In the genomic region with DNA sequence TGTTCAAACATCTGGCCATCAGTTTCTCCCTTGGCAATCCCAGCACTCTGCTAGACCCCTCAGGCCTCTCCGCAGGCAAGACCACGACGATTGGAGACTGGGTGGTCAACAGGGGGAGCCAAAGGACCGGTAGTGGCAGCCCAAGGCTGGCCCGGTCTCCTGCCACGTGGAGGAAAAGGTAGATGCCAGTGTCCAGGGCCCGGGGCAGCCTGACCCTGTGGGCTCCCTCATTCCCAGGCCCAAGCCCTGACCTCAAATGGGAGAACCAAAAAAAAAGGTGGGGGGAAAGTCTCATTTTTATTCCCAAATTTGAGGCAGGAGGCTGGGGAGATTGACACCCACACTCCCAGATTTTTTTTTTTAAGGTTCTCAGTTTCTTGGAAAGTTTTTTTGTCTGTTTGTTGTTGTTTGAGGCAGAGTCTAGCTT, we compare ENCODE assay signal across 1 cellular context.
TF ChIP-seq lines count a peak whose summit lies in the region.

No MANE protein-coding gene starts in this region.

TF ChIP-seq in K562, 482 proteins besides CTCF, POLR2A, EP300 and RAD21 (continued from another document):
- TF ChIP-seq, protein P1, sequence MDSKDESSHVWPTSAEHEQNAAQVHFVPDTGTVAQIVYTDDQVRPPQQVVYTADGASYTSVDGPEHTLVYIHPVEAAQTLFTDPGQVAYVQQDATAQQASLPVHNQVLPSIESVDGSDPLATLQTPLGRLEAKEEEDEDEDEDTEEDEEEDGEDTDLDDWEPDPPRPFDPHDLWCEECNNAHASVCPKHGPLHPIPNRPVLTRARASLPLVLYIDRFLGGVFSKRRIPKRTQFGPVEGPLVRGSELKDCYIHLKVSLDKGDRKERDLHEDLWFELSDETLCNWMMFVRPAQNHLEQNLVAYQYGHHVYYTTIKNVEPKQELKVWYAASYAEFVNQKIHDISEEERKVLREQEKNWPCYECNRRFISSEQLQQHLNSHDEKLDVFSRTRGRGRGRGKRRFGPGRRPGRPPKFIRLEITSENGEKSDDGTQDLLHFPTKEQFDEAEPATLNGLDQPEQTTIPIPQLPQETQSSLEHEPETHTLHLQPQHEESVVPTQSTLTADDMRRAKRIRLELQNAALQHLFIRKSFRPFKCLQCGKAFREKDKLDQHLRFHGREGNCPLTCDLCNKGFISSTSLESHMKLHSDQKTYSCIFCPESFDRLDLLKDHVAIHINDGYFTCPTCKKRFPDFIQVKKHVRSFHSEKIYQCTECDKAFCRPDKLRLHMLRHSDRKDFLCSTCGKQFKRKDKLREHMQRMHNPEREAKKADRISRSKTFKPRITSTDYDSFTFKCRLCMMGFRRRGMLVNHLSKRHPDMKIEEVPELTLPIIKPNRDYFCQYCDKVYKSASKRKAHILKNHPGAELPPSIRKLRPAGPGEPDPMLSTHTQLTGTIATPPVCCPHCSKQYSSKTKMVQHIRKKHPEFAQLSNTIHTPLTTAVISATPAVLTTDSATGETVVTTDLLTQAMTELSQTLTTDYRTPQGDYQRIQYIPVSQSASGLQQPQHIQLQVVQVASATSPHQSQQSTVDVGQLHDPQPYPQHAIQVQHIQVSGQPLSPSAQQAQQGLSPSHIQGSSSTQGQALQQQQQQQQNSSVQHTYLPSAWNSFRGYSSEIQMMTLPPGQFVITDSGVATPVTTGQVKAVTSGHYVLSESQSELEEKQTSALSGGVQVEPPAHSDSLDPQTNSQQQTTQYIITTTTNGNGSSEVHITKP (IDR thresholded peaks at IDR 0.05; ENCODE audit: partially characterized antibody): no peak
- TF ChIP-seq, protein P2, sequence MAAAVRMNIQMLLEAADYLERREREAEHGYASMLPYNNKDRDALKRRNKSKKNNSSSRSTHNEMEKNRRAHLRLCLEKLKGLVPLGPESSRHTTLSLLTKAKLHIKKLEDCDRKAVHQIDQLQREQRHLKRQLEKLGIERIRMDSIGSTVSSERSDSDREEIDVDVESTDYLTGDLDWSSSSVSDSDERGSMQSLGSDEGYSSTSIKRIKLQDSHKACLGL (CRISPR knock-in tag; IDR thresholded peaks at IDR 0.05; ENCODE audit: borderline replicate concordance, poor library complexity, severe bottlenecking): no peak
- no peak for TF ChIP-seq PYGO2 (tag; IDR thresholded peaks at IDR 0.05)
- TF ChIP-seq PURB (CRISPR knock-in tag; IDR thresholded peaks at IDR 0.05; ENCODE audit: low read depth): no peak
- TF ChIP-seq, protein P3, sequence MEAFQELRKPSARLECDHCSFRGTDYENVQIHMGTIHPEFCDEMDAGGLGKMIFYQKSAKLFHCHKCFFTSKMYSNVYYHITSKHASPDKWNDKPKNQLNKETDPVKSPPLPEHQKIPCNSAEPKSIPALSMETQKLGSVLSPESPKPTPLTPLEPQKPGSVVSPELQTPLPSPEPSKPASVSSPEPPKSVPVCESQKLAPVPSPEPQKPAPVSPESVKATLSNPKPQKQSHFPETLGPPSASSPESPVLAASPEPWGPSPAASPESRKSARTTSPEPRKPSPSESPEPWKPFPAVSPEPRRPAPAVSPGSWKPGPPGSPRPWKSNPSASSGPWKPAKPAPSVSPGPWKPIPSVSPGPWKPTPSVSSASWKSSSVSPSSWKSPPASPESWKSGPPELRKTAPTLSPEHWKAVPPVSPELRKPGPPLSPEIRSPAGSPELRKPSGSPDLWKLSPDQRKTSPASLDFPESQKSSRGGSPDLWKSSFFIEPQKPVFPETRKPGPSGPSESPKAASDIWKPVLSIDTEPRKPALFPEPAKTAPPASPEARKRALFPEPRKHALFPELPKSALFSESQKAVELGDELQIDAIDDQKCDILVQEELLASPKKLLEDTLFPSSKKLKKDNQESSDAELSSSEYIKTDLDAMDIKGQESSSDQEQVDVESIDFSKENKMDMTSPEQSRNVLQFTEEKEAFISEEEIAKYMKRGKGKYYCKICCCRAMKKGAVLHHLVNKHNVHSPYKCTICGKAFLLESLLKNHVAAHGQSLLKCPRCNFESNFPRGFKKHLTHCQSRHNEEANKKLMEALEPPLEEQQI (IDR thresholded peaks at IDR 0.05): no peak
- TF ChIP-seq, protein P4, sequence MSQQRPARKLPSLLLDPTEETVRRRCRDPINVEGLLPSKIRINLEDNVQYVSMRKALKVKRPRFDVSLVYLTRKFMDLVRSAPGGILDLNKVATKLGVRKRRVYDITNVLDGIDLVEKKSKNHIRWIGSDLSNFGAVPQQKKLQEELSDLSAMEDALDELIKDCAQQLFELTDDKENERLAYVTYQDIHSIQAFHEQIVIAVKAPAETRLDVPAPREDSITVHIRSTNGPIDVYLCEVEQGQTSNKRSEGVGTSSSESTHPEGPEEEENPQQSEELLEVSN (IDR thresholded peaks at IDR 0.05; ENCODE audit: borderline replicate concordance in 1 of 2, extremely low read depth in 1 of 2, insufficient read depth in 1 of 2, insufficient read length in 1 of 2, low read depth in 1 of 2, low read length in 1 of 2, poor library complexity in 1 of 2, severe bottlenecking in 1 of 2): peak; percentile 52 to 63
- TF ChIP-seq XRCC5 (IDR thresholded peaks at IDR 0.05; ENCODE audit: low read depth, low read length): peak; percentile 86
- TF ChIP-seq ZBTB7A (IDR thresholded peaks at IDR 0.05; ENCODE audit: borderline replicate concordance, control insufficient read depth, low read depth, low read length): peak; percentile 80; the same call in 1 of the 2 replicates
- TF ChIP-seq, protein P5, sequence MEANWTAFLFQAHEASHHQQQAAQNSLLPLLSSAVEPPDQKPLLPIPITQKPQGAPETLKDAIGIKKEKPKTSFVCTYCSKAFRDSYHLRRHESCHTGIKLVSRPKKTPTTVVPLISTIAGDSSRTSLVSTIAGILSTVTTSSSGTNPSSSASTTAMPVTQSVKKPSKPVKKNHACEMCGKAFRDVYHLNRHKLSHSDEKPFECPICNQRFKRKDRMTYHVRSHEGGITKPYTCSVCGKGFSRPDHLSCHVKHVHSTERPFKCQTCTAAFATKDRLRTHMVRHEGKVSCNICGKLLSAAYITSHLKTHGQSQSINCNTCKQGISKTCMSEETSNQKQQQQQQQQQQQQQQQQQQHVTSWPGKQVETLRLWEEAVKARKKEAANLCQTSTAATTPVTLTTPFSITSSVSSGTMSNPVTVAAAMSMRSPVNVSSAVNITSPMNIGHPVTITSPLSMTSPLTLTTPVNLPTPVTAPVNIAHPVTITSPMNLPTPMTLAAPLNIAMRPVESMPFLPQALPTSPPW (CRISPR knock-in tag; IDR thresholded peaks at IDR 0.05): no peak
- TF ChIP-seq, protein P6, sequence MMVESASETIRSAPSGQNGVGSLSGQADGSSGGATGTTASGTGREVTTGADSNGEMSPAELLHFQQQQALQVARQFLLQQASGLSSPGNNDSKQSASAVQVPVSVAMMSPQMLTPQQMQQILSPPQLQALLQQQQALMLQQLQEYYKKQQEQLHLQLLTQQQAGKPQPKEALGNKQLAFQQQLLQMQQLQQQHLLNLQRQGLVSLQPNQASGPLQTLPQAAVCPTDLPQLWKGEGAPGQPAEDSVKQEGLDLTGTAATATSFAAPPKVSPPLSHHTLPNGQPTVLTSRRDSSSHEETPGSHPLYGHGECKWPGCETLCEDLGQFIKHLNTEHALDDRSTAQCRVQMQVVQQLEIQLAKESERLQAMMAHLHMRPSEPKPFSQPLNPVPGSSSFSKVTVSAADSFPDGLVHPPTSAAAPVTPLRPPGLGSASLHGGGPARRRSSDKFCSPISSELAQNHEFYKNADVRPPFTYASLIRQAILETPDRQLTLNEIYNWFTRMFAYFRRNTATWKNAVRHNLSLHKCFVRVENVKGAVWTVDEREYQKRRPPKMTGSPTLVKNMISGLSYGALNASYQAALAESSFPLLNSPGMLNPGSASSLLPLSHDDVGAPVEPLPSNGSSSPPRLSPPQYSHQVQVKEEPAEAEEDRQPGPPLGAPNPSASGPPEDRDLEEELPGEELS (CRISPR knock-in tag; IDR thresholded peaks at IDR 0.05; ENCODE audit: borderline replicate concordance): no peak
- TF ChIP-seq, protein P7, sequence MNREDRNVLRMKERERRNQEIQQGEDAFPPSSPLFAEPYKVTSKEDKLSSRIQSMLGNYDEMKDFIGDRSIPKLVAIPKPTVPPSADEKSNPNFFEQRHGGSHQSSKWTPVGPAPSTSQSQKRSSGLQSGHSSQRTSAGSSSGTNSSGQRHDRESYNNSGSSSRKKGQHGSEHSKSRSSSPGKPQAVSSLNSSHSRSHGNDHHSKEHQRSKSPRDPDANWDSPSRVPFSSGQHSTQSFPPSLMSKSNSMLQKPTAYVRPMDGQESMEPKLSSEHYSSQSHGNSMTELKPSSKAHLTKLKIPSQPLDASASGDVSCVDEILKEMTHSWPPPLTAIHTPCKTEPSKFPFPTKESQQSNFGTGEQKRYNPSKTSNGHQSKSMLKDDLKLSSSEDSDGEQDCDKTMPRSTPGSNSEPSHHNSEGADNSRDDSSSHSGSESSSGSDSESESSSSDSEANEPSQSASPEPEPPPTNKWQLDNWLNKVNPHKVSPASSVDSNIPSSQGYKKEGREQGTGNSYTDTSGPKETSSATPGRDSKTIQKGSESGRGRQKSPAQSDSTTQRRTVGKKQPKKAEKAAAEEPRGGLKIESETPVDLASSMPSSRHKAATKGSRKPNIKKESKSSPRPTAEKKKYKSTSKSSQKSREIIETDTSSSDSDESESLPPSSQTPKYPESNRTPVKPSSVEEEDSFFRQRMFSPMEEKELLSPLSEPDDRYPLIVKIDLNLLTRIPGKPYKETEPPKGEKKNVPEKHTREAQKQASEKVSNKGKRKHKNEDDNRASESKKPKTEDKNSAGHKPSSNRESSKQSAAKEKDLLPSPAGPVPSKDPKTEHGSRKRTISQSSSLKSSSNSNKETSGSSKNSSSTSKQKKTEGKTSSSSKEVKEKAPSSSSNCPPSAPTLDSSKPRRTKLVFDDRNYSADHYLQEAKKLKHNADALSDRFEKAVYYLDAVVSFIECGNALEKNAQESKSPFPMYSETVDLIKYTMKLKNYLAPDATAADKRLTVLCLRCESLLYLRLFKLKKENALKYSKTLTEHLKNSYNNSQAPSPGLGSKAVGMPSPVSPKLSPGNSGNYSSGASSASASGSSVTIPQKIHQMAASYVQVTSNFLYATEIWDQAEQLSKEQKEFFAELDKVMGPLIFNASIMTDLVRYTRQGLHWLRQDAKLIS (CRISPR knock-in tag; IDR thresholded peaks at IDR 0.05): peak; percentile 26; the same call in 1 of the 2 replicates
- peak; percentile 96 for TF ChIP-seq SMC3 (conservative IDR thresholded peaks at IDR 0.05; ENCODE audit: insufficient read depth, low read depth, low read length)
- TF ChIP-seq, protein P8, sequence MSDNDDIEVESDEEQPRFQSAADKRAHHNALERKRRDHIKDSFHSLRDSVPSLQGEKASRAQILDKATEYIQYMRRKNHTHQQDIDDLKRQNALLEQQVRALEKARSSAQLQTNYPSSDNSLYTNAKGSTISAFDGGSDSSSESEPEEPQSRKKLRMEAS (CRISPR knock-in tag; IDR thresholded peaks at IDR 0.05): peak; percentile 73; the same call in 1 of the 2 replicates
- TF ChIP-seq, protein P9, sequence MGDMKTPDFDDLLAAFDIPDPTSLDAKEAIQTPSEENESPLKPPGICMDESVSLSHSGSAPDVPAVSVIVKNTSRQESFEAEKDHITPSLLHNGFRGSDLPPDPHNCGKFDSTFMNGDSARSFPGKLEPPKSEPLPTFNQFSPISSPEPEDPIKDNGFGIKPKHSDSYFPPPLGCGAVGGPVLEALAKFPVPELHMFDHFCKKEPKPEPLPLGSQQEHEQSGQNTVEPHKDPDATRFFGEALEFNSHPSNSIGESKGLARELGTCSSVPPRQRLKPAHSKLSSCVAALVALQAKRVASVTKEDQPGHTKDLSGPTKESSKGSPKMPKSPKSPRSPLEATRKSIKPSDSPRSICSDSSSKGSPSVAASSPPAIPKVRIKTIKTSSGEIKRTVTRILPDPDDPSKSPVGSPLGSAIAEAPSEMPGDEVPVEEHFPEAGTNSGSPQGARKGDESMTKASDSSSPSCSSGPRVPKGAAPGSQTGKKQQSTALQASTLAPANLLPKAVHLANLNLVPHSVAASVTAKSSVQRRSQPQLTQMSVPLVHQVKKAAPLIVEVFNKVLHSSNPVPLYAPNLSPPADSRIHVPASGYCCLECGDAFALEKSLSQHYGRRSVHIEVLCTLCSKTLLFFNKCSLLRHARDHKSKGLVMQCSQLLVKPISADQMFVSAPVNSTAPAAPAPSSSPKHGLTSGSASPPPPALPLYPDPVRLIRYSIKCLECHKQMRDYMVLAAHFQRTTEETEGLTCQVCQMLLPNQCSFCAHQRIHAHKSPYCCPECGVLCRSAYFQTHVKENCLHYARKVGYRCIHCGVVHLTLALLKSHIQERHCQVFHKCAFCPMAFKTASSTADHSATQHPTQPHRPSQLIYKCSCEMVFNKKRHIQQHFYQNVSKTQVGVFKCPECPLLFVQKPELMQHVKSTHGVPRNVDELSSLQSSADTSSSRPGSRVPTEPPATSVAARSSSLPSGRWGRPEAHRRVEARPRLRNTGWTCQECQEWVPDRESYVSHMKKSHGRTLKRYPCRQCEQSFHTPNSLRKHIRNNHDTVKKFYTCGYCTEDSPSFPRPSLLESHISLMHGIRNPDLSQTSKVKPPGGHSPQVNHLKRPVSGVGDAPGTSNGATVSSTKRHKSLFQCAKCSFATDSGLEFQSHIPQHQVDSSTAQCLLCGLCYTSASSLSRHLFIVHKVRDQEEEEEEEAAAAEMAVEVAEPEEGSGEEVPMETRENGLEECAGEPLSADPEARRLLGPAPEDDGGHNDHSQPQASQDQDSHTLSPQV (IDR thresholded peaks at IDR 0.05): peak; percentile 90
- TF ChIP-seq EP400 (IDR thresholded peaks at IDR 0.05): peak; percentile 73; the same call in 1 of the 2 replicates
- TF ChIP-seq ZFX (CRISPR knock-in tag; IDR thresholded peaks at IDR 0.05): no peak
- TF ChIP-seq, protein P10, sequence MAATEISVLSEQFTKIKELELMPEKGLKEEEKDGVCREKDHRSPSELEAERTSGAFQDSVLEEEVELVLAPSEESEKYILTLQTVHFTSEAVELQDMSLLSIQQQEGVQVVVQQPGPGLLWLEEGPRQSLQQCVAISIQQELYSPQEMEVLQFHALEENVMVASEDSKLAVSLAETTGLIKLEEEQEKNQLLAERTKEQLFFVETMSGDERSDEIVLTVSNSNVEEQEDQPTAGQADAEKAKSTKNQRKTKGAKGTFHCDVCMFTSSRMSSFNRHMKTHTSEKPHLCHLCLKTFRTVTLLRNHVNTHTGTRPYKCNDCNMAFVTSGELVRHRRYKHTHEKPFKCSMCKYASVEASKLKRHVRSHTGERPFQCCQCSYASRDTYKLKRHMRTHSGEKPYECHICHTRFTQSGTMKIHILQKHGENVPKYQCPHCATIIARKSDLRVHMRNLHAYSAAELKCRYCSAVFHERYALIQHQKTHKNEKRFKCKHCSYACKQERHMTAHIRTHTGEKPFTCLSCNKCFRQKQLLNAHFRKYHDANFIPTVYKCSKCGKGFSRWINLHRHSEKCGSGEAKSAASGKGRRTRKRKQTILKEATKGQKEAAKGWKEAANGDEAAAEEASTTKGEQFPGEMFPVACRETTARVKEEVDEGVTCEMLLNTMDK (IDR thresholded peaks at IDR 0.05; ENCODE audit: borderline replicate concordance, insufficient read depth, low read depth, low read length, poor library complexity, severe bottlenecking): peak; percentile 36
- no peak for TF ChIP-seq ATF1 (CRISPR knock-in tag; IDR thresholded peaks at IDR 0.05)
- TF ChIP-seq ATF1 (tag; IDR thresholded peaks at IDR 0.05): peak; percentile 61
TF ChIP-seq in K562: peak in this region for 48.
